In genomic region chr2:188132385-188132784, GRCh38 we compare ENCODE assay signal across 15 cellular contexts.
A peak's percentile ranks its signal among the peaks of the same experiment; 100 is the strongest.
DNase-seq lines count a peak whose midpoint lies in the region; ATAC-seq and TF ChIP-seq lines count a peak whose summit lies in the region.
"Had no signal": no experiment of that assay in that cellular context is flagged by ENCODE, and none has a peak within 500 bp of the region (broad histone marks: within the 10 kb centered on the region; RNA-seq: fewer than 3 reads in every experiment).

No MANE protein-coding gene starts in this region.

- POLR2A ChIA-PET in naive thymus-derived CD8-positive, alpha-beta T cell (lab: Charles Lee): no interaction called here

- no peaks in the 10 kb centered on the region for H3K36me3 Mint-ChIP-seq in naive thymus-derived CD8-positive, alpha-beta T cell

- H3K27me3 Mint-ChIP-seq in naive thymus-derived CD8-positive, alpha-beta T cell: peaks cover 0 to 2% (median 0%) of the 10 kb centered on the region in 5 donors
- H3K27me3 Mint-ChIP-seq: dendritic cell treated with granulocyte-macrophage colony-stimulating factor and Interleukin-4, amounts not matched to agents 40 ng/mL and 50 ng/mL, for 4 days had no signal

- H3K4me3 Mint-ChIP-seq in naive thymus-derived CD8-positive, alpha-beta T cell: no peak overlapping the region
- H3K4me3 Mint-ChIP-seq: activated T-helper 1 cell treated with anti-CD3 and anti-CD28 coated beads, Interleukin-12 subunit alpha, Interleukin-12 subunit beta, Interleukin-2, Interleukin-4 antibody, amounts not matched to agents 30 ng/mL and 10 ng/mL and 1 ng/mL, durations not matched to agents 14 hours and 24 hours and 36 hours; dendritic cell treated with granulocyte-macrophage colony-stimulating factor and Interleukin-4, amounts not matched to agents 40 ng/mL and 50 ng/mL, for 4 days; H9 had no signal

- H3K9me3 Mint-ChIP-seq in naive thymus-derived CD8-positive, alpha-beta T cell: peaks cover 0 to 8% (median 0%) of the 10 kb centered on the region in 9 donors
- H3K9me3 Mint-ChIP-seq: dendritic cell treated with granulocyte-macrophage colony-stimulating factor and Interleukin-4, amounts not matched to agents 40 ng/mL and 50 ng/mL, for 4 days had no signal

- DNase-seq in EH (ENCODE audit: low read depth) (peak; percentile 7), NCI-H446 treated with DMSO at 0.1 percent for 48 hours (lab: John Stamatoyannopoulos, UW) (peak; percentile 64), fibroblast of villous mesenchyme (ENCODE audit: low read depth) (peak; percentile 28), middle frontal gyrus (ENCODE audit: extremely low spot score, low spot score) (peak; percentile 44)
- no peak for DNase-seq in naive thymus-derived CD8-positive, alpha-beta T cell
- DNase-seq: H9, KBM-7, NCI-H187 had no signal

- no peaks in the 10 kb centered on the region for H3K4me1 Mint-ChIP-seq in naive thymus-derived CD8-positive, alpha-beta T cell

- H3K27ac Mint-ChIP-seq in naive thymus-derived CD8-positive, alpha-beta T cell: no peak overlapping the region
- H3K27ac Mint-ChIP-seq: activated T-helper 1 cell treated with anti-CD3 and anti-CD28 coated beads, Interleukin-12 subunit alpha, Interleukin-12 subunit beta, Interleukin-2, Interleukin-4 antibody, amounts not matched to agents 30 ng/mL and 10 ng/mL and 1 ng/mL, durations not matched to agents 14 hours and 24 hours and 36 hours; dendritic cell treated with granulocyte-macrophage colony-stimulating factor and Interleukin-4, amounts not matched to agents 40 ng/mL and 50 ng/mL, for 4 days had no signal

- no peak for ATAC-seq in GM21360 (IDR thresholded peaks at IDR 0.05; ENCODE audit: unreplicated experiment)
- no peak for ATAC-seq in naive thymus-derived CD8-positive, alpha-beta T cell
- ATAC-seq in GM21528 (IDR thresholded peaks at IDR 0.05; ENCODE audit: low FRiP score, unreplicated experiment): no peak
- ATAC-seq in GM21515 (IDR thresholded peaks at IDR 0.05; ENCODE audit: unreplicated experiment): no peak

- H3K4me3 ChIP-seq in fibroblast of villous mesenchyme (ENCODE audit: low read depth, low read length): no peak overlapping the region
- H3K4me3 ChIP-seq: ovary, suprapubic skin had no signal

- no peak for TF ChIP-seq CTCF in fibroblast of villous mesenchyme (IDR thresholded peaks at IDR 0.05; ENCODE audit: insufficient read depth, low read depth, low read length)

Comparison
In these comparisons a context has a peak if more than half of its experiments do, and no peak if none do; other contexts are left out.
1. DNase-seq: peak in EH (single experiment), NCI-H446 treated with DMSO at 0.1 percent for 48 hours (single experiment), fibroblast of villous mesenchyme (single experiment) and middle frontal gyrus (single experiment); none in naive thymus-derived CD8-positive, alpha-beta T cell (0 of 10).